ENCODE assay signal across 8 cellular contexts in the genomic region with DNA sequence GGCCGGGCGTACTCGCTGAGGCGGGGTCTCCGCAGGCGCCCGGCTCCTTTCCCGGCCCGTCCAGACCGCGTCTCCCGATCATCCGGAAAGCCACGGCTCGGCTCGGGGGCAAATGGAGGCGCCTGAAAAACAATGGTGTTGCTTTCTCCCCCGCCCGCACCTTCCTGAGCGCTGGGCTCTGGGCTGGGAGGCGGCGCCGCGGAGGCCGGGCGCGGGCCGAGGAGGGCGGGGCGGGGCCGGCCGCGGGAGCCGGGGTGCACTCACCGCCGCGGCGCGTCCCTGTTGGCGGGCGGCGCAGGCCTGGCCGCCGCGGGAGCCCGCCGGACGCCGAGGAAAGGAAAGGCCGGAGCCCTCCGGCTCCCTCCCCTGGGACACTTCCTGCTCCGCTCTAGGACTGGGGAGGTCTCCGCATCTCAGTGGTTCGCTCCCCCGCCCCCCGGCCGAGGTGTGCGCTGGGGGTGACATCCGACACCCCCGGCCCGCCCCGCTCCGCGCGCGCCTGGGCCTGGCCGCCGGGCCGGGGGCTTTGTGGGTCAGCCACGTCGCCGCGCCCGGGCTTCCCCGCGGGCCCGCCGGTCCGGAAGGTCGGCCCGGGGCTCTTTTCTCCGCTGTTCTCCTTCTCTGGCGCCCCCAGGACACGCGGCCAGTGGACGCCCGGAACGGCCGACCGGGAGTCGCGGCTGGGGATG.
DNase-seq lines count a peak whose midpoint lies in the region; ATAC-seq and TF ChIP-seq lines count a peak whose summit lies in the region.

A gene (minus strand): TSS at position 342 of the 689 bp plus-strand sequence. CDS start 2,289 bp downstream, outside the sequence.

- H3K27ac ChIP-seq in WERI-Rb-1 (peak within 1 kb of the TSS; percentile 88), caudate nucleus (ENCODE audit: low read depth, low read length) (peak within 1 kb of the TSS; percentile 52)

- in situ Hi-C loops in ACHN (cut with HindIII; ENCODE audit: low pct_ligation_motif_present, low pct_unique_long_range_greater_than_20kb, low sequenced_read_pairs) = no loop called here

- peaks cover 51% of the 10 kb centered on the region for H3K36me3 ChIP-seq in WERI-Rb-1

- H3K27me3 ChIP-seq in WERI-Rb-1 (ENCODE audit: insufficient read depth, low read depth, severe bottlenecking) = no peaks in the 10 kb centered on the region

- H3K4me3 ChIP-seq in WERI-Rb-1 (ENCODE audit: low read depth, low read length) = peak within 1 kb of the TSS; percentile 83

- no peak for TF ChIP-seq CTCF in WERI-Rb-1 (IDR thresholded peaks at IDR 0.05; ENCODE audit: low read depth, low read length)

- no peaks in the 10 kb centered on the region for H3K9me3 ChIP-seq in WERI-Rb-1 (ENCODE audit: severe bottlenecking)

- DNase-seq in ACHN (peak; percentile 79), NCI-H2107 treated with DMSO at 0.1 percent for 48 hours (lab: John Stamatoyannopoulos, UW; ENCODE audit: unreplicated experiment) (peak; percentile 72), WERI-Rb-1 (peak; percentile 95), caudate nucleus (lab: John Stamatoyannopoulos, UW) (peak in 52 of 61 donors; percentile 9 to 76 (median 48)), iris pigment epithelial cell (ENCODE audit: low read depth) (peak; percentile 86)
- DNase-seq in stimulated activated CD4-positive, alpha-beta T cell treated with anti-CD3 and anti-CD28 coated beads, Interleukin-12 subunit alpha, Interleukin-12 subunit beta, amount 100 ng/mL, for 24 hours (ENCODE audit: low read depth in 2 of 2) = peak; percentile 27 to 51

- peak; percentile 64 for ATAC-seq in GM18861 (IDR thresholded peaks at IDR 0.05; ENCODE audit: unreplicated experiment)
- peak; percentile 67 for ATAC-seq in HG03066 (IDR thresholded peaks at IDR 0.05; ENCODE audit: low read depth, unreplicated experiment)

Comparison
In these comparisons a context has a peak if more than half of its experiments do, and no peak if none do; other contexts are left out.
1. Peak in every context shown above with its lines: DNase-seq, ATAC-seq, H3K4me3 ChIP-seq and H3K27ac ChIP-seq.
2. DNase-seq: peak in every context shown above with its lines; median percentile 95 in WERI-Rb-1; 86 in iris pigment epithelial cell; 79 in ACHN; 72 in NCI-H2107 treated with DMSO at 0.1 percent for 48 hours; 48 in caudate nucleus; 39 in stimulated activated CD4-positive, alpha-beta T cell treated with anti-CD3 and anti-CD28 coated beads, Interleukin-12 subunit alpha, Interleukin-12 subunit beta, amount 100 ng/mL, for 24 hours.